Comparison of ENCODE assay signal across 8 cellular contexts in genomic region chr17:64306850-64307463, GRCh38. TPM values are rescaled to one million over a fixed set of nuclear protein-coding genes. Genes with fewer than 3 reads are reported as not detected.
DNase-seq lines count a peak whose midpoint lies in the region; ATAC-seq and TF ChIP-seq lines count a peak whose summit lies in the region.

No MANE protein-coding gene starts in this region.

- H3K27me3 Mint-ChIP-seq in activated CD8-positive, alpha-beta memory T cell treated with anti-CD3 and anti-CD28 coated beads, Interleukin-2, amount 10 ng/mL, durations not matched to agents 7 days and 5 days, result peaks cover 3% of the 10 kb centered on the region

- H3K79me2 ChIP-seq in neural cell (replicated peaks; ENCODE audit: insufficient read depth, low read length), result no peaks in the 10 kb centered on the region

- in situ Hi-C loops in HAP-1 (cut with MboI; ENCODE audit: low sequenced_read_pairs), result no loop called here

- H3K27ac Mint-ChIP-seq in activated CD8-positive, alpha-beta memory T cell treated with anti-CD3 and anti-CD28 coated beads, Interleukin-2, amount 10 ng/mL, durations not matched to agents 7 days and 5 days, result peak overlapping the region; percentile 54

- H3K4me2 ChIP-seq in neural cell (ENCODE audit: low read length), result no peak overlapping the region

- H3K27ac ChIP-seq in C4-2B (no peak overlapping the region), esophagus squamous epithelium (no peak overlapping the region), neural cell (ENCODE audit: low read length) (no peak overlapping the region)

- H3K36me3 Mint-ChIP-seq in activated CD8-positive, alpha-beta memory T cell treated with anti-CD3 and anti-CD28 coated beads, Interleukin-2, amount 10 ng/mL, durations not matched to agents 7 days and 5 days, result no peaks in the 10 kb centered on the region

- no peak overlapping the region for H3K9ac ChIP-seq in neural cell (ENCODE audit: low read length)

- H3K36me3 ChIP-seq in HAP-1 (replicated peaks) (no peaks in the 10 kb centered on the region), esophagus squamous epithelium (no peaks in the 10 kb centered on the region), neural cell (ENCODE audit: insufficient read depth, low read length) (no peaks in the 10 kb centered on the region)

- CTCF ChIA-PET in activated CD8-positive, alpha-beta memory T cell treated with anti-CD3 and anti-CD28 coated beads, Interleukin-2, amount 10 ng/mL, durations not matched to agents 7 days and 5 days (lab: Charles Lee), result interaction anchor here (0.6 to 29.4 kb wide), 15 partner anchors 10 to 423 kb away, joined by 3 to 362 read pairs (median 3); partner anchors contain the start of gene POLG2

- TF ChIP-seq EP300 in neural cell (conservative IDR thresholded peaks at IDR 0.05; ENCODE audit: poor library complexity, severe bottlenecking), result no peak

- H3K4me1 Mint-ChIP-seq in activated CD8-positive, alpha-beta memory T cell treated with anti-CD3 and anti-CD28 coated beads, Interleukin-2, amount 10 ng/mL, durations not matched to agents 7 days and 5 days, result peaks cover 3% of the 10 kb centered on the region

- intact Hi-C loops in esophagus squamous epithelium (cut with DNase I), result no loop called here

- H3K4me3 Mint-ChIP-seq in activated CD8-positive, alpha-beta memory T cell treated with anti-CD3 and anti-CD28 coated beads, Interleukin-2, amount 10 ng/mL, durations not matched to agents 7 days and 5 days, result no peak overlapping the region

- TF ChIP-seq CTCF in C4-2B (conservative IDR thresholded peaks at IDR 0.05) (peak; percentile 93), esophagus squamous epithelium (IDR thresholded peaks at IDR 0.05) (peak; percentile 77 to 88 (median 80)), neural cell (IDR thresholded peaks at IDR 0.05; ENCODE audit: poor library complexity, severe bottlenecking) (peak; percentile 75)

- peak; percentile 53 for ATAC-seq in activated CD8-positive, alpha-beta memory T cell treated with anti-CD3 and anti-CD28 coated beads, Interleukin-2, amount 10 ng/mL, durations not matched to agents 7 days and 5 days
- no peak for ATAC-seq in stimulated activated naive CD8-positive, alpha-beta T cell treated with anti-CD3 and anti-CD28 coated beads, Interleukin-15, Interleukin-2, amounts not matched to agents 100 U/mL and 50 U/mL, for 24 hours
- ATAC-seq in GM19328 (IDR thresholded peaks at IDR 0.05; ENCODE audit: unreplicated experiment), result no peak

- H3F3A ChIP-seq in neural cell (ENCODE audit: insufficient read depth, low read length, poor library complexity, severe bottlenecking), result no peaks in the 10 kb centered on the region

- TF ChIP-seq POLR2A in esophagus squamous epithelium (IDR thresholded peaks at IDR 0.05), result no peak

- no peaks in the 10 kb centered on the region for H3K9me2 ChIP-seq in neural cell (ENCODE audit: insufficient read depth, low read length)

- H2AFZ ChIP-seq in neural cell (ENCODE audit: low read depth, low read length), result no peak overlapping the region

- peak; percentile 60 to 77 for DNase-seq in HAP-1 (ENCODE audit: low spot score in 2 of 2)
- peak; percentile 66 to 67 for DNase-seq in NOMO-1 (lab: John Stamatoyannopoulos, UW; ENCODE audit: unreplicated experiment in 2 of 2)
- peak; percentile 80 for DNase-seq in activated CD8-positive, alpha-beta memory T cell treated with anti-CD3 and anti-CD28 coated beads, Interleukin-2, amount 10 ng/mL, durations not matched to agents 7 days and 5 days
- no peak for DNase-seq in esophagus squamous epithelium (lab: John Stamatoyannopoulos, UW)
- DNase-seq in stimulated activated naive CD8-positive, alpha-beta T cell treated with anti-CD3 and anti-CD28 coated beads, Interleukin-15, Interleukin-2, amounts not matched to agents 100 U/mL and 50 U/mL, for 24 hours, result peak; percentile 72

- no peaks in the 10 kb centered on the region for H4K20me1 ChIP-seq in neural cell (ENCODE audit: insufficient read depth)

- H3K4me3 ChIP-seq in HAP-1 (no peak overlapping the region), esophagus squamous epithelium (no peak overlapping the region), neural cell (ENCODE audit: low read length) (no peak overlapping the region)

- no peaks in the 10 kb centered on the region for H3K27me3 ChIP-seq in HAP-1 (ENCODE audit: low read depth)
- no peaks in the 10 kb centered on the region for H3K27me3 ChIP-seq in esophagus squamous epithelium
- H3K27me3 ChIP-seq in neural cell (ENCODE audit: insufficient read depth, low read depth, low read length), result no peaks in the 10 kb centered on the region

- WGBS in esophagus squamous epithelium, 2 donors, result 25 to 35% methylated on average over 8 to 10 of the region's 11 CpGs

- H3K9me3 Mint-ChIP-seq in activated CD8-positive, alpha-beta memory T cell treated with anti-CD3 and anti-CD28 coated beads, Interleukin-2, amount 10 ng/mL, durations not matched to agents 7 days and 5 days (ENCODE audit: low read depth), result no peaks in the 10 kb centered on the region

- TF ChIP-seq RAD21 in neural cell (conservative IDR thresholded peaks at IDR 0.05), result peak; percentile 66

- H3K9me3 ChIP-seq in HAP-1 (no peaks in the 10 kb centered on the region), esophagus squamous epithelium (no peaks in the 10 kb centered on the region), neural cell (ENCODE audit: low read length) (no peaks in the 10 kb centered on the region)

- H3K4me1 ChIP-seq in HAP-1 (peaks cover 3% of the 10 kb centered on the region; the same call in 1 of the 2 replicates), esophagus squamous epithelium (peaks cover 0 to 5% (median 0%) of the 10 kb centered on the region in 3 donors)

TF ChIP-seq in neural cell, 6 proteins besides CTCF, POLR2A, EP300 and RAD21:
- TF ChIP-seq POLR2AphosphoS5 (IDR thresholded peaks at IDR 0.05) (no peak), SMC3 (conservative IDR thresholded peaks at IDR 0.05; ENCODE audit: poor library complexity) (peak; percentile 80)
TF ChIP-seq in neural cell: peak in this region for 1.

RNA-seq across cellular contexts. Expression of gene TEX2, which starts 43.9 kb away (rescaled TPM):
- total RNA-seq in activated CD8-positive, alpha-beta memory T cell treated with anti-CD3 and anti-CD28 coated beads, Interleukin-2, amount 10 ng/mL, durations not matched to agents 7 days and 5 days, result 10 to 100 TPM; 14.8 to 17.6 TPM
- total RNA-seq in esophagus squamous epithelium, result 10 to 100 TPM; 25.5 to 33.0 (median 29.7) TPM
- polyA plus RNA-seq in neural cell, result 19.7 and 20.6 TPM in 2 replicates
- 30.2 and 41.6 TPM in 2 replicates for polyA minus RNA-seq in neural cell
